19 cellular contexts compared by ENCODE assay signal in the genomic region with DNA sequence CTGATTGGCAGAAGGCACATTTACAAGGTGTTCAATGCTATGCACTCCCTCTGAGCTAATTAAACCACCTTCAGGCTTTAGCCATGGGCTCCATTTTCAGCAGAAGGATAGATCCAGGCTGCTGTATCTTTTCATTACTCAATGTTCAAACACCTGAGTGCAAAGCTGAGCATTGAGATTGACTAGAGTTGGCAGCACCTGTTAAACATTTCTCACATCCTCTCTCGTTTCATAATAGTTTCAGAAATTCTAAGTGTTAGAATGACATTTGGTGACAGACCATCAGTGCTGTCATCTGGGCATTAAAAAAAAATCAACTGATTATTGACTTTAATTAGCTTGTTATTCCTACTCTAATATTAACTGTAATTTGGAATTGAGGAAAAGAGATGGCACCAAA.
DNase-seq lines count a peak whose midpoint lies in the region; ATAC-seq, FAIRE-seq and TF ChIP-seq lines count a peak whose summit lies in the region.
"Had no signal": no experiment of that assay in that cellular context is flagged by ENCODE, and none has a peak within 500 bp of the region (broad histone marks: within the 10 kb centered on the region; RNA-seq: fewer than 3 reads in every experiment).

No MANE protein-coding gene starts in this region.

- no peak for TF ChIP-seq CTCF in heart left ventricle (IDR thresholded peaks at IDR 0.05)

- ATAC-seq in GM18868 (IDR thresholded peaks at IDR 0.05; ENCODE audit: unreplicated experiment) (peak; percentile 74), heart left ventricle (no peak)
- ATAC-seq: HepG2 had no signal

- no peaks in the 10 kb centered on the region for H3K27me3 ChIP-seq in heart left ventricle
- H3K27me3 ChIP-seq: SJSA1 had no signal

- DNase-seq in NCI-H82 (lab: John Stamatoyannopoulos, UW) (peak; percentile 8), NCI-H82 treated with DMSO at 0.1 percent for 48 hours (lab: John Stamatoyannopoulos, UW; ENCODE audit: unreplicated experiment) (no peak), NCI-H69 (lab: John Stamatoyannopoulos, UW) (peak; percentile 82), urothelium cell line (ENCODE audit: low spot score) (peak; percentile 24), hippocampal formation (lab: John Stamatoyannopoulos, UW) (no peak), heart left ventricle (no peak)
- DNase-seq: ACHN; C1 segment of cervical spinal cord; CD8-positive, alpha-beta memory T cell; DND-41; KBM-7; NCI-H1436; NCI-H345; NCI-H524 treated with DMSO at 0.1 percent for 48 hours; PC-9 had no signal

- peak; percentile 40 for FAIRE-seq in urothelium cell line (lab: Jason Lieb, UNC)
- FAIRE-seq: H1, HepG2 had no signal

- no peak overlapping the region for H3K27ac ChIP-seq in heart left ventricle
- H3K27ac ChIP-seq: PC-9, SJSA1 had no signal

- no peaks in the 10 kb centered on the region for H3K36me3 ChIP-seq in heart left ventricle
- H3K36me3 ChIP-seq: SJSA1 had no signal

- 60 to 66% (median 63%) methylated on average over 1 of the region's 1 CpG for WGBS in heart left ventricle, 4 donors

- H3K4me3 ChIP-seq in heart left ventricle = no peak overlapping the region
- H3K4me3 ChIP-seq: PC-9, SJSA1 had no signal

- no peaks in the 10 kb centered on the region for H3K4me1 ChIP-seq in heart left ventricle
- H3K4me1 ChIP-seq: SJSA1 had no signal

- H3K9me3 ChIP-seq in heart left ventricle = no peaks in the 10 kb centered on the region
- H3K9me3 ChIP-seq: SJSA1 had no signal

- intact Hi-C loops in heart left ventricle (cut with DNase I) = no loop called here

- TF ChIP-seq POLR2A in heart left ventricle (IDR thresholded peaks at IDR 0.05) = no peak

Comparison
In these comparisons a context has a peak if more than half of its experiments do, and no peak if none do; other contexts are left out.
1. DNase-seq: peak in NCI-H82 (single experiment), NCI-H69 (single experiment) and urothelium cell line (single experiment); none in NCI-H82 treated with DMSO at 0.1 percent for 48 hours (single experiment), hippocampal formation (0 of 2) and heart left ventricle (0 of 5).